ENCODE assay signal across 28 cellular contexts in the genomic region with DNA sequence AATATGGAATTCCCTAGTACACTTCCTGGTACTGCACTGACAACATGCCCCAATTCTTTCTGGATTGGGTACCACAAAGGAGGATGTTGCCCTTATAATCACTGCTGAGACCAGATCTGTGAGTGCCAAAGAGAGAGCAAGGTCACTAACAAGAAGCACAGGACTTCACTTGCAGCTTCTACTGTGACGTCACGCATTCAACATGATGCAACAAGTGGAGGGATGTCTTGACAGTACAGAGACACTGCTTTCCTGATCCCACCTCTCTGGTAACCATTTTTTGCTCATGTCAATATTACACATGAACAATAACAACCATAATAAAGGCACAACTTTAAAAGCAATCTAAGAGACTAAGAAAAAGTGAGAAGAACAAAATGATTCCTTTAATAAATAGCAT.
"Had no signal": no experiment of that assay in that cellular context is flagged by ENCODE, and none has a peak within 500 bp of the region (broad histone marks: within the 10 kb centered on the region; RNA-seq: fewer than 3 reads in every experiment).

No MANE protein-coding gene starts in this region.

- H3K27ac ChIP-seq: ascending aorta, body of pancreas, Peyer's patch had no signal

- ATAC-seq: activated CD8-positive, alpha-beta memory T cell treated with anti-CD3 and anti-CD28 coated beads, Interleukin-2, amount 10 ng/mL, durations not matched to agents 7 days and 5 days; activated naive CD4-positive, alpha-beta T cell treated with anti-CD3 and anti-CD28 coated beads, Interleukin-2, amount 50 U/mL, for 72 hours; activated naive CD8-positive, alpha-beta T cell treated with anti-CD3 and anti-CD28 coated beads, Interleukin-2, amount 50 U/mL, for 24 hours; body of pancreas; T-helper 17 cell had no signal

- H3K4me1 Mint-ChIP-seq: activated B cell treated with CpG ODN at 0.5 μM for 24 hours; activated CD4-positive, alpha-beta T cell treated with anti-CD3 and anti-CD28 coated beads, Interleukin-2, amount 10 ng/mL, durations not matched to agents 24 days and 14 days; activated CD8-positive, alpha-beta memory T cell treated with anti-CD3 and anti-CD28 coated beads, Interleukin-2, amount 10 ng/mL, durations not matched to agents 7 days and 5 days; activated naive CD8-positive, alpha-beta T cell treated with anti-CD3 and anti-CD28 coated beads, Interleukin-2, amount 50 U/mL, for 24 hours; T-helper 17 cell had no signal

- H3K4me3 Mint-ChIP-seq: activated B cell treated with CpG ODN at 0.5 μM for 24 hours; activated CD4-positive, alpha-beta T cell treated with anti-CD3 and anti-CD28 coated beads, Interleukin-2, amount 10 ng/mL, durations not matched to agents 24 days and 14 days; activated CD8-positive, alpha-beta memory T cell treated with anti-CD3 and anti-CD28 coated beads, Interleukin-2, amount 10 ng/mL, durations not matched to agents 7 days and 5 days; activated naive CD8-positive, alpha-beta T cell treated with anti-CD3 and anti-CD28 coated beads, Interleukin-2, amount 50 U/mL, for 24 hours; activated T-cell treated with anti-CD3 and anti-CD28 coated beads, Interleukin-2, amount 50 U/mL, for 24 hours had no signal

- H3K27ac Mint-ChIP-seq: activated B cell treated with CpG ODN at 0.5 μM for 24 hours; activated CD4-positive, alpha-beta T cell treated with anti-CD3 and anti-CD28 coated beads, Interleukin-2, amount 10 ng/mL, durations not matched to agents 24 days and 14 days; activated CD8-positive, alpha-beta memory T cell treated with anti-CD3 and anti-CD28 coated beads, Interleukin-2, amount 10 ng/mL, durations not matched to agents 7 days and 5 days; activated naive CD4-positive, alpha-beta T cell treated with anti-CD3 and anti-CD28 coated beads, Interleukin-2, amount 50 U/mL, for 72 hours; activated naive CD8-positive, alpha-beta T cell treated with anti-CD3 and anti-CD28 coated beads, Interleukin-2, amount 50 U/mL, for 24 hours; activated T-cell treated with anti-CD3 and anti-CD28 coated beads, Interleukin-2, amount 50 U/mL, for 24 hours; T-helper 17 cell had no signal

- DNase-seq: activated B cell treated with CpG ODN at 0.5 μM for 24 hours; activated CD4-positive, alpha-beta T cell treated with anti-CD3 and anti-CD28 coated beads for 1 hour; activated CD4-positive, alpha-beta T cell treated with anti-CD3 and anti-CD28 coated beads, Interleukin-2, amount 10 ng/mL, durations not matched to agents 24 days and 14 days; activated CD4-positive, alpha-beta T cell treated with anti-CD3 and anti-CD28 coated beads, Interleukin-2, amount 50 U/mL, for 48 hours; activated CD8-positive, alpha-beta memory T cell treated with anti-CD3 and anti-CD28 coated beads, Interleukin-2, amount 10 ng/mL, durations not matched to agents 7 days and 5 days; activated effector memory CD4-positive, alpha-beta T cell treated with anti-CD3 and anti-CD28 coated beads, Interleukin-2, amount 50 U/mL, for 16 hours; activated naive CD4-positive, alpha-beta T cell treated with Interleukin-2 at 50 U/mL for 16 hours; activated naive CD8-positive, alpha-beta T cell treated with anti-CD3 and anti-CD28 coated beads, Interleukin-2, amount 50 U/mL, for 24 hours; activated T-cell treated with anti-CD3 and anti-CD28 coated beads, Interleukin-2, amount 50 U/mL, for 24 hours; amniotic stem cell; body of pancreas; central memory CD4-positive, alpha-beta T cell; MG63; MV-4-11; NCI-H1105; NCI-H1436; NCI-H1694 treated with DMSO at 0.1 percent for 48 hours; NCI-H2029 treated with DMSO at 0.1 percent for 48 hours; NCI-H345; NCI-H510A; NK-92 treated with Interleukin-12 subunit alpha and Interleukin-12 subunit beta, amount 100 ng/mL, for 24 hours; Peyer's patch; SHP77 treated with DMSO at 0.1 percent for 48 hours; T-helper 17 cell; T-helper 9 cell had no signal

- H3K4me1 ChIP-seq: ascending aorta, body of pancreas, Peyer's patch had no signal

- FAIRE-seq: bronchial epithelial cell had no signal

- H3K4me3 ChIP-seq: ascending aorta, body of pancreas, MG63, Peyer's patch had no signal

- H3K27me3 ChIP-seq: ascending aorta, body of pancreas, MG63, Peyer's patch had no signal

- H3K27me3 Mint-ChIP-seq: activated B cell treated with CpG ODN at 0.5 μM for 24 hours; activated CD4-positive, alpha-beta T cell treated with anti-CD3 and anti-CD28 coated beads, Interleukin-2, amount 10 ng/mL, durations not matched to agents 24 days and 14 days; activated CD8-positive, alpha-beta memory T cell treated with anti-CD3 and anti-CD28 coated beads, Interleukin-2, amount 10 ng/mL, durations not matched to agents 7 days and 5 days; activated naive CD8-positive, alpha-beta T cell treated with anti-CD3 and anti-CD28 coated beads, Interleukin-2, amount 50 U/mL, for 24 hours; activated T-cell treated with anti-CD3 and anti-CD28 coated beads, Interleukin-2, amount 50 U/mL, for 24 hours; T-helper 17 cell had no signal

- H3K9me3 ChIP-seq: body of pancreas, MG63 had no signal

- H3K36me3 ChIP-seq: ascending aorta, MG63, Peyer's patch had no signal
